In genomic region chr6:36196880-36197548, GRCh38 we compare ENCODE assay signal across 8 cellular contexts. TPM values are rescaled to one million over a fixed set of nuclear protein-coding genes. Genes with fewer than 3 reads are reported as not detected.
A peak's percentile ranks its signal among the peaks of the same experiment; 100 is the strongest.
DNase-seq lines count a peak whose midpoint lies in the region; ATAC-seq and TF ChIP-seq lines count a peak whose summit lies in the region.

No MANE protein-coding gene starts in this region.

- H3K27ac ChIP-seq in right cardiac atrium (ENCODE audit: low read length) (peak overlapping the region; percentile 83), uterus (peak overlapping the region; percentile 98)

- intact Hi-C loops in right cardiac atrium (cut with DNase I) (loop anchor here in 3 of 4 donors (5.0 to 10.0 kb wide), 3 partner anchors 75 to 170 kb away; partner anchors contain the start of gene MAPK14 (in 2 of the 3)), uterus (cut with DNase I; ENCODE audit: low total_unique reads) (loop anchor here (10.0 kb wide), 2 partner anchors 72 to 172 kb away; partner anchors contain the start of genes MAPK14 and SLC26A8)

- H3K4me1 ChIP-seq in right cardiac atrium (ENCODE audit: control insufficient read depth, insufficient read depth, low read length), result peaks cover 7% of the 10 kb centered on the region
- peaks cover 0 to 7% of the 10 kb centered on the region in 2 donors for H3K4me1 ChIP-seq in uterus

- TF ChIP-seq CTCF in uterus (IDR thresholded peaks at IDR 0.05), result no peak

- H3K4me3 ChIP-seq in right cardiac atrium (ENCODE audit: low read length) (peak overlapping the region; percentile 83), uterus (peak overlapping the region; percentile 86 to 94)

- TF ChIP-seq POLR2A in uterus (IDR thresholded peaks at IDR 0.05), result peak; percentile 60 to 88

- no peaks in the 10 kb centered on the region for H3K36me3 ChIP-seq in uterus

- H3K27me3 ChIP-seq in right cardiac atrium (ENCODE audit: control insufficient read depth, insufficient read depth) (no peaks in the 10 kb centered on the region), uterus (no peaks in the 10 kb centered on the region)

- ATAC-seq in GM18502 (IDR thresholded peaks at IDR 0.05; ENCODE audit: poor library complexity, unreplicated experiment), result peak; percentile 95
- ATAC-seq in HG02943 (IDR thresholded peaks at IDR 0.05; ENCODE audit: low read depth, unreplicated experiment), result peak; percentile 85
- peak; percentile 98 for ATAC-seq in right cardiac atrium

- under 1% methylated on average over 58 of the region's 58 CpGs for WGBS in right cardiac atrium

- DNase-seq in NCI-H187 (lab: John Stamatoyannopoulos, UW) (peak; percentile 96 to 97), T-helper 2 cell (peak; percentile 95 to 100 (median 100)), anterior cingulate cortex (lab: John Stamatoyannopoulos, UW) (peak; percentile 74 to 100 (median 96)), right cardiac atrium (peak; percentile 99 to 100 (median 100)), pulmonary artery endothelial cell (ENCODE audit: low read depth, low spot score) (peak; percentile 93), uterus (peak; percentile 99)

- no peaks in the 10 kb centered on the region for H3K9me3 ChIP-seq in right cardiac atrium (ENCODE audit: control insufficient read depth, low read length)
- no peaks in the 10 kb centered on the region for H3K9me3 ChIP-seq in uterus

RNA-seq across cellular contexts. Expression of gene BRPF3, which starts 0.5 kb away (rescaled TPM):
- total RNA-seq in right cardiac atrium, result 10 to 100 TPM; 22.1 to 29.8 (median 23.7) TPM
- 13.8 TPM for polyA plus RNA-seq in right cardiac atrium
- total RNA-seq in pulmonary artery endothelial cell, result 8.0 and 14.8 TPM in 2 replicates
- 10 to 100 TPM in 3 of 4 donors, 1 to 10 TPM in 1; 8.5 to 44.5 (median 27.3) TPM for total RNA-seq in uterus

Comparison
In these comparisons a context has a peak if more than half of its experiments do, and no peak if none do; other contexts are left out.
1. Peak in every context shown above with its lines: DNase-seq, ATAC-seq, H3K4me3 ChIP-seq and H3K27ac ChIP-seq.